15 cellular contexts compared by ENCODE assay signal in the genomic region with DNA sequence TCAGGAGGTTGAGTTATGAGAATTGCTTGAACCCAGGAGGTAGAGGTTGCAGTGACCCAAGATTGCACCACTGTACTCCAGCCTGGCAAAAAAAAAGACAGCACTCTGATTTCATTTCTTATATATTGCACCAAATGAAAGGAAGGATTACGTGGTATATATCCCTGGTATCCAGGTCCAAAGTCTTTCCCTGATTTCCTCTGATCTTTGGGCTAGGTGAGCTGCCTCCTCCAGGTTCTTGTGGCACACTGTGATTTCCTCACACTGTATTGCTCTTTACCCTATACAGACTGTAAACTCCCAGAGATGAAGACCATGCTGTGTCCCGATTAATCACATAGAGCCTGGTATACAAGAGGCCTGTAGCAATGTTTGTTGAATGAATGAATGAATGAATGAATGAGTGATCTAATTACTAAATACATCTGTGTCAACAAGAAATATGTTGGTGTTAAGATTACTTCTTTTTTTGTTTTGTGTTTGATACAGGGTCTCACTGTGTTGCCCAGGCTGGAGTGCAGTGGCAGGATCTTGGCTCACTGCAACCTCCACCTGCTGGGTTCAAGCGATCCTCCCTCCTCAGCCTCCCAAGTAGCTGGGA.
"Had no signal": no experiment of that assay in that cellular context is flagged by ENCODE, and none has a peak within 500 bp of the region (broad histone marks: within the 10 kb centered on the region; RNA-seq: fewer than 3 reads in every experiment).

No MANE protein-coding gene starts in this region.

- FAIRE-seq: pancreas had no signal

- DNase-seq: dermis blood vessel endothelial cell; foreskin keratinocyte; hippocampal formation; occipital lobe; pancreas; right cardiac atrium; stimulated activated CD4-positive, alpha-beta T cell treated with anti-CD3 and anti-CD28 coated beads, Interleukin-4, amount 100 ng/mL, for 1 hour; stimulated activated CD8-positive, alpha-beta memory T cell treated with anti-CD3 and anti-CD28 coated beads, Interleukin-4, amount 100 ng/mL, for 48 hours; stimulated activated naive CD8-positive, alpha-beta T cell treated with anti-CD3 and anti-CD28 coated beads, Interleukin-15, Interleukin-2, amounts not matched to agents 100 U/mL and 50 U/mL, for 24 hours; thyroid gland; upper lobe of right lung had no signal

- H3K27me3 ChIP-seq: pancreas, suprapubic skin, thyroid gland, upper lobe of right lung, vagina had no signal

- H3K4me3 ChIP-seq: pancreas, suprapubic skin, thyroid gland, upper lobe of right lung, vagina had no signal

- H3K27ac ChIP-seq: foreskin keratinocyte, suprapubic skin, thyroid gland, upper lobe of right lung, vagina had no signal

- H3K4me1 ChIP-seq: foreskin keratinocyte, suprapubic skin, thyroid gland, upper lobe of right lung, vagina had no signal

- H3K36me3 ChIP-seq: pancreas, suprapubic skin, thyroid gland, upper lobe of right lung, vagina had no signal

- H3K9me3 ChIP-seq: pancreas, suprapubic skin, thyroid gland, upper lobe of right lung, vagina had no signal

- ATAC-seq: foreskin keratinocyte; natural killer cell treated with Interleukin-12 subunit alpha and Interleukin-12 subunit beta and Interleukin-15 and Interleukin-18, amount 100 ng/mL, for 72 hours; right cardiac atrium; stimulated activated effector memory CD8-positive, alpha-beta T cell treated with anti-CD3 and anti-CD28 coated beads, Interleukin-12 subunit alpha, Interleukin-12 subunit beta, amount 100 ng/mL, for 72 hours; stimulated activated naive CD8-positive, alpha-beta T cell treated with anti-CD3 and anti-CD28 coated beads, Interleukin-15, Interleukin-2, amounts not matched to agents 100 U/mL and 50 U/mL, for 24 hours; upper lobe of right lung had no signal
